In genomic region chr10:68231106-68231901, GRCh38 we compare ENCODE assay signal across 1 cellular context.
TF ChIP-seq lines count a peak whose summit lies in the region.

No MANE protein-coding gene starts in this region.

TF ChIP-seq in HEK293, 187 proteins besides CTCF, POLR2A, EP300 and RAD21 (continued from another document and continues in another):
- TF ChIP-seq ZNF280C (tag by site-specific recombination; IDR thresholded peaks at IDR 0.05) (no peak), ZNF513 (tag by site-specific recombination; IDR thresholded peaks at IDR 0.05) (0 out of 2 replicates have a peak, but pooled peaks have one; percentile 18), ZNF488 (tag by site-specific recombination; IDR thresholded peaks at IDR 0.05) (no peak), ATF2 (tag by site-specific recombination; IDR thresholded peaks at IDR 0.05; ENCODE audit: low read depth) (no peak), ZNF239 (tag by site-specific recombination; IDR thresholded peaks at IDR 0.05) (no peak), ZNF837 (tag by site-specific recombination; IDR thresholded peaks at IDR 0.05) (no peak), ZSCAN18 (tag by site-specific recombination; IDR thresholded peaks at IDR 0.05) (no peak), GLI4 (tag by site-specific recombination; IDR thresholded peaks at IDR 0.05) (no peak), ZFP3 (tag by site-specific recombination; IDR thresholded peaks at IDR 0.05; ENCODE audit: low read depth) (no peak), KLF16 (tag by site-specific recombination; IDR thresholded peaks at IDR 0.05) (peak; percentile 55; the same call in 1 of the 2 replicates), PRDM4 (tag by site-specific recombination; IDR thresholded peaks at IDR 0.05) (0 out of 2 replicates have a peak, but pooled peaks have one; percentile 12), OSR2 (tag by site-specific recombination; IDR thresholded peaks at IDR 0.05) (no peak; the same call in 1 of the 2 replicates), ZNF140 (tag by site-specific recombination; IDR thresholded peaks at IDR 0.05) (no peak), ZSCAN30 (tag by site-specific recombination; IDR thresholded peaks at IDR 0.05) (peak; percentile 45; the same call in 1 of the 2 replicates), PRDM10 (tag by site-specific recombination; IDR thresholded peaks at IDR 0.05) (peak; percentile 88), ZNF530 (tag by site-specific recombination; IDR thresholded peaks at IDR 0.05; ENCODE audit: low read depth) (no peak), ZNF398 (tag by site-specific recombination; IDR thresholded peaks at IDR 0.05) (no peak), KLF1 (tag by site-specific recombination; IDR thresholded peaks at IDR 0.05) (no peak), ZBTB7A (tag by site-specific recombination; IDR thresholded peaks at IDR 0.05; ENCODE audit: low read depth) (peak; percentile 60; the same call in 1 of the 2 replicates), ZNF354C (tag by site-specific recombination; IDR thresholded peaks at IDR 0.05; ENCODE audit: borderline replicate concordance, low read depth) (no peak), ZNF747 (tag by site-specific recombination; IDR thresholded peaks at IDR 0.05) (no peak), ZNF843 (tag by site-specific recombination; IDR thresholded peaks at IDR 0.05) (no peak), ZNF394 (tag by site-specific recombination; IDR thresholded peaks at IDR 0.05; ENCODE audit: borderline replicate concordance) (peak; percentile 10; the same call in 1 of the 2 replicates), ZBTB20 (tag by site-specific recombination; IDR thresholded peaks at IDR 0.05) (peak; percentile 80), ZNF514 (tag by site-specific recombination; IDR thresholded peaks at IDR 0.05) (no peak), REST (tag by site-specific recombination; IDR thresholded peaks at IDR 0.05) (no peak; the same call in 1 of the 2 replicates), YY2 (tag by site-specific recombination; IDR thresholded peaks at IDR 0.05) (no peak), IKZF3 (tag by site-specific recombination; IDR thresholded peaks at IDR 0.05) (no peak), KLF7 (tag by site-specific recombination; IDR thresholded peaks at IDR 0.05; ENCODE audit: borderline replicate concordance) (no peak), PRDM1 (tag by site-specific recombination; IDR thresholded peaks at IDR 0.05) (no peak), ZNF148 (tag by site-specific recombination; IDR thresholded peaks at IDR 0.05; ENCODE audit: borderline replicate concordance) (no peak), ZNF157 (tag by site-specific recombination; IDR thresholded peaks at IDR 0.05) (no peak)
